ENCODE assay signal across 26 cellular contexts in the genomic region with DNA sequence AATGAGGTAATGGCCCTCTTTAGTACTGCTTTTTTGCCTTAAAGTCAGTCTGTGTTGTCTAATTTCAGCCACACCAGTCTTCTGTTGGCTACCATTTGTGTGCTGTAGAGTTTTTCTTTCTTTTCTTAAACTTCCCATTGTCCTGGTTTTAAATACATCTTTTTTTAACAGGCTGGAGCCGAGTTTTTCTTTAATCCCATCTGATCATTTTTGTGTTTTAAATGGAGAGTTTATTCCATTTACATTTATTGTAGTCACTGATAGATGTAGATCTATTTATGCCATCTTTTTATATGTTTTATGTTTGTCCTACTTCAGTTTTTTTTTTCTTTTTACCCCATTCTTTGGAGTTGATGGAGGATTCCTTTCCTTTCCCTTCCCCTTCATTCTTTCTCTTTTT. TPM values are rescaled to one million over a fixed set of nuclear protein-coding genes. Genes with fewer than 3 reads are reported as not detected.
DNase-seq lines count a peak whose midpoint lies in the region; ATAC-seq and TF ChIP-seq lines count a peak whose summit lies in the region.
"Had no signal": no experiment of that assay in that cellular context is flagged by ENCODE, and none has a peak within 500 bp of the region (broad histone marks: within the 10 kb centered on the region; RNA-seq: fewer than 3 reads in every experiment).

No MANE protein-coding gene starts in this region.

- H3K4me3 Mint-ChIP-seq in activated T-cell treated with anti-CD3 and anti-CD28 coated beads, Interleukin-2, amount 50 U/mL, for 72 hours: no peak overlapping the region
- H3K4me3 Mint-ChIP-seq in activated T-helper 17 cell treated with anti-CD3 and anti-CD28 coated beads, Interleukin-2, amount 50 U/mL, for 72 hours: no peak overlapping the region
- H3K4me3 Mint-ChIP-seq in endothelial cell (ENCODE audit: unreplicated experiment): peak overlapping the region; percentile 70
- H3K4me3 Mint-ChIP-seq: CD4-positive, alpha-beta T cell; GM23338; HFFc6 had no signal

- H3K9me3 ChIP-seq in uterus: peaks cover 0 to 15% of the 10 kb centered on the region in 2 donors
- H3K9me3 ChIP-seq: SJCRH30 had no signal

- H3K9me3 Mint-ChIP-seq in activated T-cell treated with anti-CD3 and anti-CD28 coated beads, Interleukin-2, amount 50 U/mL, for 72 hours: peaks cover 7 to 15% of the 10 kb centered on the region in 2 donors
- peaks cover 12% of the 10 kb centered on the region for H3K9me3 Mint-ChIP-seq in activated T-helper 17 cell treated with anti-CD3 and anti-CD28 coated beads, Interleukin-2, amount 50 U/mL, for 72 hours
- no peaks in the 10 kb centered on the region for H3K9me3 Mint-ChIP-seq in endothelial cell (ENCODE audit: unreplicated experiment)

- no peak for TF ChIP-seq POLR2A in uterus (IDR thresholded peaks at IDR 0.05)

- TF ChIP-seq CTCF in endothelial cell (IDR thresholded peaks at IDR 0.05; ENCODE audit: unreplicated experiment) (no peak), GM10248 (IDR thresholded peaks at IDR 0.05; ENCODE audit: control extremely low read depth, extremely low read depth, low read depth, missing control alignments) (no peak), uterus (IDR thresholded peaks at IDR 0.05) (no peak)

- no peaks in the 10 kb centered on the region for H3K36me3 ChIP-seq in uterus

- CTCF ChIA-PET in GM10248 (lab: Yijun Ruan, JAX): no interaction called here

- H3K4me1 ChIP-seq in uterus: no peaks in the 10 kb centered on the region
- H3K4me1 ChIP-seq: BLaER1 had no signal

- no peak for DNase-seq in activated T-cell treated with anti-CD3 and anti-CD28 coated beads, Interleukin-2, amount 50 U/mL, for 72 hours
- DNase-seq in activated T-cell treated with anti-CD3 and anti-CD28 coated beads for 4 hours (no peak), endothelial cell (ENCODE audit: low spot score) (no peak), GM10248 (ENCODE audit: extremely low spot score) (no peak), uterus (no peak)
- DNase-seq: 8988T; ACHN; CD4-positive, alpha-beta T cell; COR-L47; DMS53; H9; HFFc6; KG1; MG63; NCI-H1105 treated with DMSO at 0.1 percent for 48 hours; NCI-H146; NCI-H1930; NCI-H446; NCI-H524 treated with DMSO at 0.1 percent for 48 hours; NCI-H774; SJCRH30 had no signal

- peaks cover 28 to 74% of the 10 kb centered on the region in 2 donors for H3K36me3 Mint-ChIP-seq in activated T-cell treated with anti-CD3 and anti-CD28 coated beads, Interleukin-2, amount 50 U/mL, for 72 hours (ENCODE audit: insufficient read depth in 2 of 2)
- peaks cover 98% of the 10 kb centered on the region for H3K36me3 Mint-ChIP-seq in activated T-helper 17 cell treated with anti-CD3 and anti-CD28 coated beads, Interleukin-2, amount 50 U/mL, for 72 hours (ENCODE audit: low read depth)
- H3K36me3 Mint-ChIP-seq in endothelial cell (ENCODE audit: low read depth, unreplicated experiment): peaks cover 63% of the 10 kb centered on the region

- H3K27ac Mint-ChIP-seq in activated T-cell treated with anti-CD3 and anti-CD28 coated beads, Interleukin-2, amount 50 U/mL, for 72 hours: peak overlapping the region; percentile 11
- peak overlapping the region; percentile 41 for H3K27ac Mint-ChIP-seq in activated T-helper 17 cell treated with anti-CD3 and anti-CD28 coated beads, Interleukin-2, amount 50 U/mL, for 72 hours
- no peak overlapping the region for H3K27ac Mint-ChIP-seq in endothelial cell (ENCODE audit: unreplicated experiment)
- H3K27ac Mint-ChIP-seq: CD4-positive, alpha-beta T cell; GM23338; HFFc6 had no signal

- no peaks in the 10 kb centered on the region for H3K27me3 Mint-ChIP-seq in activated T-cell treated with anti-CD3 and anti-CD28 coated beads, Interleukin-2, amount 50 U/mL, for 72 hours (ENCODE audit: low read depth)
- no peaks in the 10 kb centered on the region for H3K27me3 Mint-ChIP-seq in activated T-helper 17 cell treated with anti-CD3 and anti-CD28 coated beads, Interleukin-2, amount 50 U/mL, for 72 hours
- peaks cover 5% of the 10 kb centered on the region for H3K27me3 Mint-ChIP-seq in endothelial cell (ENCODE audit: unreplicated experiment)
- H3K27me3 Mint-ChIP-seq: CD4-positive, alpha-beta T cell had no signal

- POLR2A ChIA-PET in GM10248 (lab: Yijun Ruan, JAX): no interaction called here

- no peak overlapping the region for H3K27ac ChIP-seq in uterus
- H3K27ac ChIP-seq: BLaER1, SJCRH30 had no signal

- intact Hi-C loops in uterus (cut with DNase I; ENCODE audit: low total_unique reads): no loop called here

- H3K4me1 Mint-ChIP-seq in activated T-cell treated with anti-CD3 and anti-CD28 coated beads, Interleukin-2, amount 50 U/mL, for 72 hours (ENCODE audit: low read depth): peaks cover 9% of the 10 kb centered on the region
- no peaks in the 10 kb centered on the region for H3K4me1 Mint-ChIP-seq in activated T-helper 17 cell treated with anti-CD3 and anti-CD28 coated beads, Interleukin-2, amount 50 U/mL, for 72 hours
- no peaks in the 10 kb centered on the region for H3K4me1 Mint-ChIP-seq in endothelial cell (ENCODE audit: unreplicated experiment)

- H3K4me3 ChIP-seq in uterus: no peak overlapping the region
- H3K4me3 ChIP-seq: BLaER1, GM12878, GM23338, MG63, SJCRH30 had no signal

- ATAC-seq in activated T-cell treated with anti-CD3 and anti-CD28 coated beads, Interleukin-2, amount 50 U/mL, for 72 hours (replicated peaks in 1 of 2): no peak
- no peak for ATAC-seq in activated T-helper 17 cell treated with anti-CD3 and anti-CD28 coated beads, Interleukin-2, amount 50 U/mL, for 72 hours (replicated peaks)
- ATAC-seq in HG03439 (IDR thresholded peaks at IDR 0.05; ENCODE audit: unreplicated experiment): no peak
- ATAC-seq: GM12878, GM23338 had no signal

- H3K27me3 ChIP-seq in uterus: no peaks in the 10 kb centered on the region
- H3K27me3 ChIP-seq: BLaER1, MG63, SJCRH30 had no signal

RNA-seq across cellular contexts. Expression of gene SNRK, which starts 49.5 kb away (rescaled TPM):
- 10 to 100 TPM; 32.9 to 37.8 TPM for total RNA-seq in activated T-cell treated with anti-CD3 and anti-CD28 coated beads, Interleukin-2, amount 50 U/mL, for 72 hours
- total RNA-seq in activated T-helper 17 cell treated with anti-CD3 and anti-CD28 coated beads, Interleukin-2, amount 50 U/mL, for 72 hours: 10 to 100 TPM; 25.7 to 25.8 TPM
- total RNA-seq in endothelial cell (ENCODE audit: unreplicated experiment) (139 TPM), uterus (100 to 1,000 TPM in 2 of 4 donors, 10 to 100 TPM in 2; 57.1 to 109 (median 98.3) TPM)
